7 cellular contexts compared by ENCODE assay signal in genomic region chr7:149239345-149240143, GRCh38. TPM values are rescaled to one million over a fixed set of nuclear protein-coding genes. Genes with fewer than 3 reads are reported as not detected.
DNase-seq lines count a peak whose midpoint lies in the region; ATAC-seq, FAIRE-seq and TF ChIP-seq lines count a peak whose summit lies in the region.

TSS of gene ZNF212 (plus strand) at chr7:149239651. CDS start at chr7:149239779, 128 bp downstream.

- peaks cover 13% of the 10 kb centered on the region for H3K36me3 Mint-ChIP-seq in T-helper 2 cell treated with Interferon-gamma antibody and Interleukin-4, amounts not matched to agents 5 μg/mL and 100 μg/mL, for 36 hours (ENCODE audit: low read depth)
- peaks cover 5% of the 10 kb centered on the region for H3K36me3 Mint-ChIP-seq in astrocyte (ENCODE audit: low read depth, unreplicated experiment)

- H3K27me3 ChIP-seq in astrocyte (ENCODE audit: insufficient read depth, low read length), result no peaks in the 10 kb centered on the region

- FAIRE-seq in GM18507 (lab: Jason Lieb, UNC) (peak; percentile 85), astrocyte (lab: Jason Lieb, UNC) (no peak)

- H3K4me3 ChIP-seq in astrocyte (ENCODE audit: insufficient read depth, low read depth, low read length), result peak within 1 kb of the TSS; percentile 92

- peak within 1 kb of the TSS; percentile 89 for H3K9ac ChIP-seq in astrocyte (ENCODE audit: low read length)

- DNase-seq in GM18507 (ENCODE audit: extremely low spot score, insufficient read length, low read depth), result peak; percentile 92
- DNase-seq in NCI-H2029 (lab: John Stamatoyannopoulos, UW), result peak; percentile 81
- peak; percentile 89 for DNase-seq in T-helper 2 cell treated with Interferon-gamma antibody and Interleukin-4, amounts not matched to agents 5 μg/mL and 100 μg/mL, for 36 hours (ENCODE audit: low spot score)
- peak; percentile 67 for DNase-seq in astrocyte (ENCODE audit: low read depth)
- DNase-seq in hypothalamus (lab: John Stamatoyannopoulos, UW), result peak; percentile 30 to 91 (median 84)
- peak; percentile 92 for DNase-seq in sciatic nerve (ENCODE audit: low spot score)

- peaks cover 7% of the 10 kb centered on the region for H4K20me1 ChIP-seq in astrocyte (ENCODE audit: insufficient read depth, low read length)

- H3K79me2 ChIP-seq in astrocyte (ENCODE audit: insufficient read depth, low read length), result peaks cover 43% of the 10 kb centered on the region

- intact Hi-C loops in sciatic nerve (cut with DNase I), result no loop called here

- H3K27ac Mint-ChIP-seq in T-helper 2 cell treated with Interferon-gamma antibody and Interleukin-4, amounts not matched to agents 5 μg/mL and 100 μg/mL, for 36 hours, result peak within 1 kb of the TSS; percentile 83
- H3K27ac Mint-ChIP-seq in astrocyte (ENCODE audit: unreplicated experiment), result peak within 1 kb of the TSS; percentile 29

- H2AFZ ChIP-seq in astrocyte (ENCODE audit: low read depth, low read length), result peak within 1 kb of the TSS; percentile 92

- no peaks in the 10 kb centered on the region for H3K36me3 ChIP-seq in astrocyte (ENCODE audit: insufficient read depth, low read length)

- peaks cover 21% of the 10 kb centered on the region for H3K4me1 Mint-ChIP-seq in T-helper 2 cell treated with Interferon-gamma antibody and Interleukin-4, amounts not matched to agents 5 μg/mL and 100 μg/mL, for 36 hours (ENCODE audit: low read depth)
- H3K4me1 Mint-ChIP-seq in astrocyte (ENCODE audit: low read depth, unreplicated experiment), result peaks cover 5% of the 10 kb centered on the region

- peaks cover 7% of the 10 kb centered on the region for H3K9me3 Mint-ChIP-seq in T-helper 2 cell treated with Interferon-gamma antibody and Interleukin-4, amounts not matched to agents 5 μg/mL and 100 μg/mL, for 36 hours
- H3K9me3 Mint-ChIP-seq in astrocyte (ENCODE audit: unreplicated experiment), result no peaks in the 10 kb centered on the region

- H3K4me2 ChIP-seq in astrocyte (ENCODE audit: low read length), result peak within 1 kb of the TSS; percentile 98

- peak within 1 kb of the TSS; percentile 93 for H3K4me3 Mint-ChIP-seq in T-helper 2 cell treated with Interferon-gamma antibody and Interleukin-4, amounts not matched to agents 5 μg/mL and 100 μg/mL, for 36 hours
- H3K4me3 Mint-ChIP-seq in astrocyte (ENCODE audit: unreplicated experiment), result peak within 1 kb of the TSS; percentile 96

- peak; percentile 98 for ATAC-seq in HG02973 (IDR thresholded peaks at IDR 0.05; ENCODE audit: unreplicated experiment)
- ATAC-seq in sciatic nerve, result peak; percentile 100

- H3K27me3 Mint-ChIP-seq in T-helper 2 cell treated with Interferon-gamma antibody and Interleukin-4, amounts not matched to agents 5 μg/mL and 100 μg/mL, for 36 hours (ENCODE audit: low read depth), result no peaks in the 10 kb centered on the region
- no peaks in the 10 kb centered on the region for H3K27me3 Mint-ChIP-seq in astrocyte (ENCODE audit: low read depth, unreplicated experiment)

- peak; percentile 71 for TF ChIP-seq CTCF in astrocyte (IDR thresholded peaks at IDR 0.05; ENCODE audit: insufficient read depth, low read depth, low read length)

- peak within 1 kb of the TSS; percentile 78 for H3K27ac ChIP-seq in astrocyte (ENCODE audit: low read depth, low read length)

- no peaks in the 10 kb centered on the region for H3K9me3 ChIP-seq in astrocyte (ENCODE audit: insufficient read depth, low read depth, low read length)

- H3K4me1 ChIP-seq in astrocyte (ENCODE audit: insufficient read depth, low read length), result peaks cover 13% of the 10 kb centered on the region

RNA-seq across cellular contexts. Expression of gene ZNF212, which starts in this region (rescaled TPM):
- total RNA-seq in astrocyte (8.2 and 8.7 TPM in 2 replicates), sciatic nerve (13.2 TPM)

Comparison
In these comparisons a context has a peak if more than half of its experiments do, and no peak if none do; other contexts are left out.
1. Peak in every context shown above with its lines: DNase-seq, ATAC-seq, H3K4me3 ChIP-seq and H3K27ac ChIP-seq.